In the genomic region with DNA sequence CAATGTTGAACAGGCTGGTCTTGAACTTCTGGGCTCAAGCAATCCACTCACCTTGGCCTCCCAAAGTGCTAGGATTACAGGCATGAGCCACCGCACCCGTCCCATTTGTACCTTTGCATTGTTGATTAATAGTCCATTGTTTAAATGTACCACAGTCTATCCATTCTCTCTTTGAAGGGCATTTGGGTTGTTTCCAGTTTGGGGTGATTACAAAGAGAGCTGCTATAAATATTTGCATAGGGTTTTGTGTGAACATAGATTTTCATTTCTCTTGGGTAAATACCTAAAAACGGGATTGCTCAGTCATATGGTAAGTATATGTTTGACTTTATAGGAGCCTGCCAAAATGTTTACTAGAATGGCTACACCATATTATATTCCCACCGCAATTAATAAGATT, we compare ENCODE assay signal across 30 cellular contexts. TPM values are rescaled to one million over a fixed set of nuclear protein-coding genes. Genes with fewer than 3 reads are reported as not detected.
"Had no signal": no experiment of that assay in that cellular context is flagged by ENCODE, and none has a peak within 500 bp of the region (broad histone marks: within the 10 kb centered on the region; RNA-seq: fewer than 3 reads in every experiment).

No MANE protein-coding gene starts in this region.

- ATAC-seq: activated CD4-positive, CD25-positive, alpha-beta regulatory T cell treated with anti-CD3 and anti-CD28 coated beads, Interleukin-2, amount 50 U/mL, for 24 hours; effector memory CD8-positive, alpha-beta T cell; gastroesophageal sphincter; stimulated activated memory B cell treated with anti-CD40 and anti-IgM and Interleukin-4, amounts not matched to agents 10 μg/mL and 1 μg/mL and 100 μg/mL, for 72 hours; stimulated activated naive CD8-positive, alpha-beta T cell treated with anti-CD3 and anti-CD28 coated beads, Interleukin-15, amount 100 ng/mL, for 72 hours; T-helper 17 cell; upper lobe of right lung had no signal

- DNase-seq: activated CD4-positive, alpha-beta memory T cell treated with anti-CD3 and anti-CD28 coated beads for 36 hours; activated CD4-positive, alpha-beta T cell treated with anti-CD3 and anti-CD28 coated beads, Interleukin-2, amount 10 ng/mL, durations not matched to agents 24 days and 14 days; activated CD8-positive, alpha-beta memory T cell treated with anti-CD3 and anti-CD28 coated beads, Interleukin-2, amount 50 U/mL, for 4 hours; activated gamma-delta T cell; activated naive CD4-positive, alpha-beta T cell treated with anti-CD3 and anti-CD28 coated beads, Interleukin-2, amount 10 ng/mL, durations not matched to agents 7 days and 5 days; activated naive CD8-positive, alpha-beta T cell treated with anti-CD3 and anti-CD28 coated beads, Interleukin-2, amount 10 ng/mL, durations not matched to agents 7 days and 5 days; activated T-cell treated with anti-CD3 and anti-CD28 coated beads, Interleukin-2, amount 50 U/mL, for 1 hour; amniotic stem cell; brain microvascular endothelial cell; effector memory CD8-positive, alpha-beta T cell; erythroblast; islet precursor cell; left ventricle myocardium inferior; mesendoderm; nephron progenitor cell; pancreas; retina; stimulated activated CD4-positive, alpha-beta T cell treated with anti-CD3 and anti-CD28 coated beads, Interleukin-1b, Interleukin-23, amount 100 ng/mL, for 48 hours; stimulated activated CD4-positive, alpha-beta T cell treated with anti-CD3 and anti-CD28 coated beads, Interleukin-4, amount 100 ng/mL, for 4 hours; stimulated activated CD8-positive, alpha-beta memory T cell treated with anti-CD3 and anti-CD28 coated beads, Interleukin-4, amount 100 ng/mL, for 48 hours; stimulated activated naive CD8-positive, alpha-beta T cell treated with anti-CD3 and anti-CD28 coated beads, Interleukin-15, amount 100 ng/mL, for 72 hours; substantia nigra; T-helper 17 cell; T1000; upper lobe of right lung; WERI-Rb-1 had no signal

RNA-seq across cellular contexts. Expression of gene PTPRG, which starts 13.7 kb away (rescaled TPM):
- total RNA-seq: activated CD8-positive, alpha-beta memory T cell treated with anti-CD3 and anti-CD28 coated beads for 36 hours; activated naive CD8-positive, alpha-beta T cell treated with anti-CD3 and anti-CD28 coated beads, Interleukin-2, amount 10 ng/mL, durations not matched to agents 7 days and 5 days had no signal
